17 cellular contexts compared by ENCODE assay signal in the genomic region with DNA sequence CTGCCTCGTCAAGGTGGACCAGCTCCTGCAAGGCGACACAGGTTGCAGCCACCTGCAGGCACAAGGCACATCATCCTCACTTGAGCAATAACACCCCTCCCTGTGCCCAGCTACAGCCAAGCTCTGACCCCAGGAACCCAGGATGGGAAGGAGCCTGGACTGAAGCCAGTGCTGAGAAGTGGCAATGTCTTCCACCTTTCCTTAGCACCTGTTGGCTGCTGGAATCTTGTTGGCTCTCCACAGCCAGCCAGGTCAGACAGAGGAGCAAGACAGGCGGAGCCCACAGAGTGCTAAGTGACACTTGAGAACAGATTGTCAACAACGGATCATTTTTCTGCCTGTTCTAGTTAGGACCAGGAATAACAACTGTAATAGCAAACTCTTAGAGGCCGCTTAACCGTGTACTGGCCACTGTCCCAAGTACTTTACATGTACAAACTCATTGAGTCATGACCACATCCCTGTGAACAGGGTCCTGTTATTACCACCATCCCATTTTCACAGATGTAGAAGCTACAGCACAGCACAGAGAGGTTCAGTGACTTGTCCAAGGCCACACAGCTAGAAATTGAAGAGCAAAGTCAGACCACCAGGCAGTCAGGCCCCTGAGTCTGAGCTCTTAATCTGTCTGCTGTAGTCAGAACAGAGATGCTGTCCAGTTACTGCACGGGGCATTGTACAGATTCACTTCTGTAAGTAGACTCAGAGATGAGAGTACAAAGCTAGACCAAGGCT.
"Had no signal": no experiment of that assay in that cellular context is flagged by ENCODE, and none has a peak within 500 bp of the region (broad histone marks: within the 10 kb centered on the region; RNA-seq: fewer than 3 reads in every experiment).

No MANE protein-coding gene starts in this region.

- DNase-seq: activated CD4-positive, alpha-beta T cell treated with anti-CD3 and anti-CD28 coated beads, Interleukin-2, amount 10 ng/mL, durations not matched to agents 7 days and 5 days; activated CD8-positive, alpha-beta memory T cell treated with anti-CD3 and anti-CD28 coated beads for 24 hours; activated naive CD4-positive, alpha-beta T cell; activated naive CD8-positive, alpha-beta T cell treated with anti-CD3 and anti-CD28 coated beads, Interleukin-2, amount 10 ng/mL, durations not matched to agents 7 days and 5 days; kidney; left ventricle myocardium superior; natural killer cell; stimulated activated CD4-positive, alpha-beta T cell treated with anti-CD3 and anti-CD28 coated beads, Interleukin-15, amount 100 ng/mL, for 24 hours; stimulated activated CD4-positive, alpha-beta T cell treated with anti-CD3 and anti-CD28 coated beads, Interleukin-4, amount 100 ng/mL, for 1 hour; stimulated activated naive CD4-positive, alpha-beta T cell treated with Interleukin-2 at 50 U/mL for 16 hours; substantia nigra; transverse colon had no signal

- H3K4me3 ChIP-seq: coronary artery, esophagus muscularis mucosa, hepatocyte, right atrium auricular region, skin epidermis, transverse colon had no signal

- H3K27ac ChIP-seq: coronary artery, esophagus muscularis mucosa, hepatocyte, right atrium auricular region, skin epidermis, transverse colon had no signal

- H3K4me1 ChIP-seq: esophagus muscularis mucosa, right atrium auricular region, transverse colon had no signal

- H3K9me3 ChIP-seq: esophagus muscularis mucosa, right atrium auricular region, transverse colon had no signal

- H3K36me3 ChIP-seq: esophagus muscularis mucosa, right atrium auricular region, transverse colon had no signal

- ATAC-seq: left ventricle myocardium superior, natural killer cell had no signal

- H3K27me3 ChIP-seq: esophagus muscularis mucosa, hepatocyte, right atrium auricular region, transverse colon had no signal
